Comparison of ENCODE assay signal across 21 cellular contexts in genomic region chr18:7133181-7133580, GRCh38.
A peak's percentile ranks its signal among the peaks of the same experiment; 100 is the strongest.
DNase-seq lines count a peak whose midpoint lies in the region; ATAC-seq and TF ChIP-seq lines count a peak whose summit lies in the region.
"Had no signal": no experiment of that assay in that cellular context is flagged by ENCODE, and none has a peak within 500 bp of the region (broad histone marks: within the 10 kb centered on the region; RNA-seq: fewer than 3 reads in every experiment).

No MANE protein-coding gene starts in this region.

- no peak overlapping the region for H3K4me3 ChIP-seq in brain microvascular endothelial cell (ENCODE audit: low read depth, low read length)
- no peak overlapping the region for H3K4me3 ChIP-seq in skeletal muscle cell (ENCODE audit: low read depth, low read length)
- H3K4me3 ChIP-seq: GM23338, MG63, neural progenitor cell, PC-9, SJCRH30 had no signal

- TF ChIP-seq CTCF in brain microvascular endothelial cell (IDR thresholded peaks at IDR 0.05; ENCODE audit: low read depth, low read length, missing control alignments) = no peak

- no peaks in the 10 kb centered on the region for H3K36me3 ChIP-seq in brain microvascular endothelial cell (replicated peaks)
- H3K36me3 ChIP-seq: MG63, neural progenitor cell, SJCRH30 had no signal

- peak overlapping the region; percentile 62 for H3K27ac ChIP-seq in brain microvascular endothelial cell
- H3K27ac ChIP-seq: neural progenitor cell, PC-9, SJCRH30 had no signal

- in situ Hi-C loops in brain microvascular endothelial cell (cut with HindIII; ENCODE audit: low pct_ligation_motif_present, low sequenced_read_pairs) = no loop called here

- ATAC-seq in GM21367 (IDR thresholded peaks at IDR 0.05; ENCODE audit: unreplicated experiment) = no peak
- ATAC-seq: GM23338, HepG2, left colon had no signal

- no peaks in the 10 kb centered on the region for H3K27me3 ChIP-seq in brain microvascular endothelial cell (replicated peaks)
- H3K27me3 ChIP-seq: MG63, neural progenitor cell, SJCRH30 had no signal

- DNase-seq in ELR (ENCODE audit: low read depth) = peak; percentile 2
- DNase-seq in brain microvascular endothelial cell = peak; percentile 38
- peak; percentile 53 for DNase-seq in hepatic stellate cell (ENCODE audit: low spot score)
- peak; percentile 17 for DNase-seq in skeletal muscle cell (ENCODE audit: low read depth)
- no peak for DNase-seq in NCI-H345 (lab: John Stamatoyannopoulos, UW)
- no peak for DNase-seq in amniotic stem cell (lab: John Stamatoyannopoulos, UW)
- no peak for DNase-seq in NCI-H345 treated with DMSO at 0.1 percent for 48 hours (lab: John Stamatoyannopoulos, UW; ENCODE audit: unreplicated experiment)
- DNase-seq: activated CD4-positive, alpha-beta memory T cell treated with anti-CD3 and anti-CD28 coated beads for 36 hours; activated T-cell treated with anti-CD3 and anti-CD28 coated beads for 4 hours; amygdala; DND-41; effector memory CD4-positive, alpha-beta T cell; left colon; MG63; NCI-H1694; PC-9; SJCRH30 had no signal

Comparison
In these comparisons a context has a peak if more than half of its experiments do, and no peak if none do; other contexts are left out.
1. DNase-seq: peak in ELR (single experiment), brain microvascular endothelial cell (single experiment), hepatic stellate cell (single experiment) and skeletal muscle cell (single experiment); none in NCI-H345 (single experiment), amniotic stem cell (single experiment) and NCI-H345 treated with DMSO at 0.1 percent for 48 hours (single experiment).